ENCODE assay signal across 17 cellular contexts in the genomic region with DNA sequence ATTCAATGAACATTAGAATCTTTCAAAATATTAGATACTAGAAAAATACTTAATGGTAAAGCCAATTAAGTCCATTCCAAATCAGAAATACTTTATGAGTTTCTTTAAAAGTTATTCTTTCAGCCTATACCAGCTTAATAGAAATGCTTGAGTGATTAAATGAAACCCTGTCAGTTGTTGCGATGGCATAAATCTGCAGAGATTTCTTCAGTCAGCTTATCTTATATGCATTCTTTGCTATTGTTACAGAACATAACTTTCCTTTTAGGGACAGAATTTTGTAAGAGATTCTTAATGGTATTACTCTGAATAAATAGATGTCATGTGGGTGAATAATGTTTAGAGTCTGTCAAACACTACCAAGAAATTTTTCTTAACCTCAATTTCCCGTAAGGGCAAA.
DNase-seq lines count a peak whose midpoint lies in the region; ATAC-seq, FAIRE-seq and TF ChIP-seq lines count a peak whose summit lies in the region.
"Had no signal": no experiment of that assay in that cellular context is flagged by ENCODE, and none has a peak within 500 bp of the region (broad histone marks: within the 10 kb centered on the region; RNA-seq: fewer than 3 reads in every experiment).

No MANE protein-coding gene starts in this region.

- no peaks in the 10 kb centered on the region for H3K27me3 Mint-ChIP-seq in activated naive CD8-positive, alpha-beta T cell treated with anti-CD3 and anti-CD28 coated beads, Interleukin-2, amount 50 U/mL, for 24 hours
- peaks cover 7% of the 10 kb centered on the region for H3K27me3 Mint-ChIP-seq in Caco-2 (ENCODE audit: insufficient read depth, unreplicated experiment)
- H3K27me3 Mint-ChIP-seq: CD4-positive, alpha-beta T cell; IgD-negative memory B cell had no signal

- H3K4me3 Mint-ChIP-seq in activated naive CD8-positive, alpha-beta T cell treated with anti-CD3 and anti-CD28 coated beads, Interleukin-2, amount 50 U/mL, for 24 hours: no peak overlapping the region
- H3K4me3 Mint-ChIP-seq in Caco-2 (ENCODE audit: unreplicated experiment): no peak overlapping the region
- H3K4me3 Mint-ChIP-seq: CD4-positive, alpha-beta T cell; H9; IgD-negative memory B cell had no signal

- TF ChIP-seq CTCF in A673 (conservative IDR thresholded peaks at IDR 0.05; ENCODE audit: low read depth, low read length): no peak
- no peak for TF ChIP-seq CTCF in retinal pigment epithelial cell (conservative IDR thresholded peaks at IDR 0.05; ENCODE audit: low read depth, low read length)
- TF ChIP-seq CTCF in Caco-2 (IDR thresholded peaks at IDR 0.05; ENCODE audit: insufficient read depth in 1 of 2, low read depth in 1 of 2, low read length in 1 of 2, severe bottlenecking in 1 of 2, unreplicated experiment in 1 of 2): no peak

- H3K27ac Mint-ChIP-seq in activated naive CD8-positive, alpha-beta T cell treated with anti-CD3 and anti-CD28 coated beads, Interleukin-2, amount 50 U/mL, for 24 hours: no peak overlapping the region
- no peak overlapping the region for H3K27ac Mint-ChIP-seq in Caco-2 (ENCODE audit: unreplicated experiment)
- H3K27ac Mint-ChIP-seq: CD4-positive, alpha-beta T cell; H9; IgD-negative memory B cell had no signal

- peaks cover 7% of the 10 kb centered on the region for H3K9me3 Mint-ChIP-seq in activated naive CD8-positive, alpha-beta T cell treated with anti-CD3 and anti-CD28 coated beads, Interleukin-2, amount 50 U/mL, for 24 hours
- H3K9me3 Mint-ChIP-seq in Caco-2 (ENCODE audit: unreplicated experiment): peaks cover 3% of the 10 kb centered on the region
- H3K9me3 Mint-ChIP-seq: H9 had no signal

- CTCF ChIA-PET in A673 (lab: Charles Lee): no interaction called here
- CTCF ChIA-PET in Caco-2 (lab: Charles Lee): no interaction called here

- no peaks in the 10 kb centered on the region for H3K36me3 Mint-ChIP-seq in activated naive CD8-positive, alpha-beta T cell treated with anti-CD3 and anti-CD28 coated beads, Interleukin-2, amount 50 U/mL, for 24 hours (ENCODE audit: low read depth)
- no peaks in the 10 kb centered on the region for H3K36me3 Mint-ChIP-seq in Caco-2 (ENCODE audit: insufficient read depth, unreplicated experiment)
- H3K36me3 Mint-ChIP-seq: IgD-negative memory B cell had no signal

- no peak overlapping the region for H3K9ac ChIP-seq in adipocyte (ENCODE audit: low read length)

- peaks cover 18% of the 10 kb centered on the region for H3K4me1 ChIP-seq in A673 (ENCODE audit: insufficient read depth, low read length, poor library complexity, severe bottlenecking)
- no peaks in the 10 kb centered on the region for H3K4me1 ChIP-seq in adipocyte (ENCODE audit: control insufficient read depth, insufficient read depth, low read length)
- H3K4me1 ChIP-seq in Caco-2: no peaks in the 10 kb centered on the region

- H3K36me3 ChIP-seq in A673 (ENCODE audit: insufficient read depth, low read length, poor library complexity, severe bottlenecking) (no peaks in the 10 kb centered on the region), adipocyte (ENCODE audit: control insufficient read depth, insufficient read depth, low read length, severe bottlenecking) (no peaks in the 10 kb centered on the region), Caco-2 (ENCODE audit: control insufficient read depth, insufficient read depth, low read length) (no peaks in the 10 kb centered on the region)

- H3K4me3 ChIP-seq in A673 (ENCODE audit: low read depth, low read length, poor library complexity, severe bottlenecking) (no peak overlapping the region), adipocyte (ENCODE audit: low read length) (no peak overlapping the region), retinal pigment epithelial cell (ENCODE audit: low read length) (no peak overlapping the region), Caco-2 (ENCODE audit: low read depth, low read length) (no peak overlapping the region)

- intact Hi-C loops in A673 (cut with micrococcal nuclease; ENCODE audit: unreplicated experiment) (no loop called here), Caco-2 (cut with micrococcal nuclease; ENCODE audit: unreplicated experiment) (loop anchor here (10.0 kb wide), 1 partner anchor 300 kb away; no protein-coding TSS in a partner anchor)

- FAIRE-seq in colon (lab: Jason Lieb, UNC): peak; percentile 49
- FAIRE-seq: H1, HepG2 had no signal

- ATAC-seq in activated naive CD8-positive, alpha-beta T cell treated with anti-CD3 and anti-CD28 coated beads, Interleukin-2, amount 50 U/mL, for 24 hours: no peak
- no peak for ATAC-seq in HG03135 (IDR thresholded peaks at IDR 0.05; ENCODE audit: unreplicated experiment)
- ATAC-seq: HepG2 had no signal

- no peaks in the 10 kb centered on the region for H3K27me3 ChIP-seq in A673 (replicated peaks; ENCODE audit: insufficient read depth, low read depth, low read length, poor library complexity)
- no peaks in the 10 kb centered on the region for H3K27me3 ChIP-seq in adipocyte (replicated peaks; ENCODE audit: control insufficient read depth, insufficient read depth, low read length)
- no peaks in the 10 kb centered on the region for H3K27me3 ChIP-seq in Caco-2 (replicated peaks; ENCODE audit: control insufficient read depth, insufficient read depth, low read length)

- DNase-seq in A673 (ENCODE audit: low spot score) (peak; percentile 58), adipocyte (ENCODE audit: low read depth) (peak; percentile 22), retinal pigment epithelial cell (ENCODE audit: low read depth) (peak; percentile 58), Caco-2 (no peak)
- DNase-seq in activated naive CD8-positive, alpha-beta T cell treated with anti-CD3 and anti-CD28 coated beads, Interleukin-2, amount 50 U/mL, for 24 hours: no peak
- DNase-seq: 8988T; Calu3; CD4-positive, alpha-beta T cell; DMS79 treated with DMSO at 0.1 percent for 48 hours; GF-D8; H9 had no signal

- H3K4me1 Mint-ChIP-seq in activated naive CD8-positive, alpha-beta T cell treated with anti-CD3 and anti-CD28 coated beads, Interleukin-2, amount 50 U/mL, for 24 hours: no peaks in the 10 kb centered on the region
- H3K4me1 Mint-ChIP-seq in Caco-2 (ENCODE audit: low read depth, unreplicated experiment): no peaks in the 10 kb centered on the region
- H3K4me1 Mint-ChIP-seq: H9, IgD-negative memory B cell had no signal

- POLR2A ChIA-PET in A673 (lab: Charles Lee; ENCODE audit: low non-redundant PET): no interaction called here
- POLR2A ChIA-PET in Caco-2 (lab: Charles Lee): no interaction called here

- BruUV-seq in A673 (replicated peaks; lab: Mats Ljungman, UMichigan) (no TSS peak), Caco-2 (replicated peaks; lab: Mats Ljungman, UMichigan) (no TSS peak)

- no peaks in the 10 kb centered on the region for H3K9me3 ChIP-seq in A673 (ENCODE audit: low read depth, low read length, poor library complexity, severe bottlenecking)
- H3K9me3 ChIP-seq in adipocyte (ENCODE audit: control insufficient read depth, low read length): no peaks in the 10 kb centered on the region
- no peaks in the 10 kb centered on the region for H3K9me3 ChIP-seq in Caco-2

- no peak overlapping the region for H3K27ac ChIP-seq in A673 (ENCODE audit: low read depth, low read length, poor library complexity, severe bottlenecking)
- H3K27ac ChIP-seq: C4-2B had no signal

Comparison
In these comparisons a context has a peak if more than half of its experiments do, and no peak if none do; other contexts are left out.
1. DNase-seq: peak in A673 (single experiment), adipocyte (single experiment) and retinal pigment epithelial cell (single experiment); none in activated naive CD8-positive, alpha-beta T cell treated with anti-CD3 and anti-CD28 coated beads, Interleukin-2, amount 50 U/mL, for 24 hours (single experiment) and Caco-2 (0 of 2).